9 cellular contexts compared by ENCODE assay signal in genomic region chr6:2861071-2861821, GRCh38. TPM values are rescaled to one million over a fixed set of nuclear protein-coding genes. Genes with fewer than 3 reads are reported as not detected.
DNase-seq lines count a peak whose midpoint lies in the region; ATAC-seq and TF ChIP-seq lines count a peak whose summit lies in the region.
"Had no signal": no experiment of that assay in that cellular context is flagged by ENCODE, and none has a peak within 500 bp of the region (broad histone marks: within the 10 kb centered on the region; RNA-seq: fewer than 3 reads in every experiment).

No MANE protein-coding gene starts in this region.

- H3K9me3 Mint-ChIP-seq in activated CD8-positive, alpha-beta T cell treated with anti-CD3 and anti-CD28 coated beads, Interleukin-2, amount 10 ng/mL, durations not matched to agents 7 days and 5 days (ENCODE audit: insufficient read depth) = peaks cover 4% of the 10 kb centered on the region
- peaks cover 0 to 19% (median 2%) of the 10 kb centered on the region in 11 donors for H3K9me3 Mint-ChIP-seq in naive thymus-derived CD4-positive, alpha-beta T cell

- POLR2A ChIA-PET in HCT116 (lab: Charles Lee) = no interaction called here
- POLR2A ChIA-PET in activated CD8-positive, alpha-beta T cell treated with anti-CD3 and anti-CD28 coated beads, Interleukin-2, amount 10 ng/mL, durations not matched to agents 7 days and 5 days (lab: Charles Lee) = interaction anchor here (0.7 to 2.1 kb wide), 11 partner anchors 10 to 128 kb away, joined by 3 to 24 read pairs (median 4); partner anchors contain the start of gene SERPINB9
- POLR2A ChIA-PET in naive thymus-derived CD4-positive, alpha-beta T cell (lab: Charles Lee) = interaction anchor here (0.7 to 1.9 kb wide), 9 partner anchors 12 to 165 kb away, joined by 3 to 5 read pairs (median 3); partner anchors contain the start of gene SERPINB9

- no peak for TF ChIP-seq RAD21 in HCT116 (IDR thresholded peaks at IDR 0.05; ENCODE audit: low read depth)

- H3K9me2 ChIP-seq in HCT116 (ENCODE audit: insufficient read depth) = no peaks in the 10 kb centered on the region

- H3K27me3 Mint-ChIP-seq in activated CD8-positive, alpha-beta T cell treated with anti-CD3 and anti-CD28 coated beads, Interleukin-2, amount 10 ng/mL, durations not matched to agents 7 days and 5 days (ENCODE audit: low read depth) = no peaks in the 10 kb centered on the region
- no peaks in the 10 kb centered on the region for H3K27me3 Mint-ChIP-seq in naive thymus-derived CD4-positive, alpha-beta T cell

- H3K4me3 Mint-ChIP-seq in activated CD8-positive, alpha-beta T cell treated with anti-CD3 and anti-CD28 coated beads, Interleukin-2, amount 10 ng/mL, durations not matched to agents 7 days and 5 days = peak overlapping the region; percentile 44
- H3K4me3 Mint-ChIP-seq in naive thymus-derived CD4-positive, alpha-beta T cell = peak overlapping the region; percentile 44 to 78 (median 64)

- TF ChIP-seq CTCF in DND-41 (IDR thresholded peaks at IDR 0.05; ENCODE audit: borderline replicate concordance, extremely low read depth, low read length, poor library complexity, severe bottlenecking) = no peak
- TF ChIP-seq CTCF in HCT116 (IDR thresholded peaks at IDR 0.05 in 2 of 3, conservative IDR thresholded peaks at IDR 0.05 in 1 of 3; ENCODE audit: borderline replicate concordance in 1 of 3, insufficient read depth in 1 of 3, low read depth in 2 of 3, low read length in 2 of 3) = no peak

- CTCF ChIA-PET in HCT116 (lab: Charles Lee) = no interaction called here
- CTCF ChIA-PET in activated CD8-positive, alpha-beta T cell treated with anti-CD3 and anti-CD28 coated beads, Interleukin-2, amount 10 ng/mL, durations not matched to agents 7 days and 5 days (lab: Charles Lee) = interaction anchor here (0.7 to 1.6 kb wide), 7 partner anchors 9 to 93 kb away, joined by 3 to 6 read pairs (median 3); no protein-coding TSS in a partner anchor
- CTCF ChIA-PET in naive thymus-derived CD4-positive, alpha-beta T cell (lab: Charles Lee) = interaction anchor here (0.7 to 1.9 kb wide), 5 partner anchors 8 to 128 kb away, joined by 3 to 6 read pairs (median 3); no protein-coding TSS in a partner anchor

- peak; percentile 63 for ATAC-seq in DND-41 (ENCODE audit: insufficient read depth, low read depth)
- no peak for ATAC-seq in HCT116
- no peak for ATAC-seq in activated CD8-positive, alpha-beta T cell treated with anti-CD3 and anti-CD28 coated beads, Interleukin-2, amount 10 ng/mL, durations not matched to agents 7 days and 5 days
- ATAC-seq in naive thymus-derived CD4-positive, alpha-beta T cell = peak; percentile 16

- in situ Hi-C loops in HAP-1 (cut with MboI; ENCODE audit: low sequenced_read_pairs) = no loop called here

- H3K4me1 ChIP-seq in DND-41 (ENCODE audit: insufficient read depth, low read length) = peaks cover 34% of the 10 kb centered on the region
- peaks cover 32 to 57% of the 10 kb centered on the region in 2 experiments for H3K4me1 ChIP-seq in HCT116 (ENCODE audit: control insufficient read depth in 1 of 2, insufficient read depth in 2 of 2, low read length in 2 of 2)
- peaks cover 61 to 64% of the 10 kb centered on the region in 2 donors for H3K4me1 ChIP-seq in naive thymus-derived CD4-positive, alpha-beta T cell (ENCODE audit: control insufficient read depth in 2 of 2, insufficient read depth in 2 of 2, low read length in 2 of 2)
- peaks cover 30% of the 10 kb centered on the region for H3K4me1 ChIP-seq in HAP-1

- H3K27ac ChIP-seq in DND-41 (ENCODE audit: low read length) = peak overlapping the region; percentile 60
- 0 out of 2 replicates have a peak overlapping the region, but pooled peaks have one; percentile 14 for H3K27ac ChIP-seq in HCT116 (ENCODE audit: low read depth, low read length)
- H3K27ac ChIP-seq in naive thymus-derived CD4-positive, alpha-beta T cell (ENCODE audit: low read depth, low read length) = peak overlapping the region; percentile 66
- H3K27ac ChIP-seq: suprapubic skin had no signal

- peaks cover 25% of the 10 kb centered on the region for H3K36me3 Mint-ChIP-seq in activated CD8-positive, alpha-beta T cell treated with anti-CD3 and anti-CD28 coated beads, Interleukin-2, amount 10 ng/mL, durations not matched to agents 7 days and 5 days (ENCODE audit: low read depth)
- peaks cover 0 to 30% (median 0%) of the 10 kb centered on the region in 5 donors for H3K36me3 Mint-ChIP-seq in naive thymus-derived CD4-positive, alpha-beta T cell

- H2AFZ ChIP-seq in DND-41 (ENCODE audit: low read depth, low read length) (peak overlapping the region; percentile 28; the same call in 1 of the 2 replicates), HCT116 (ENCODE audit: low read depth, low read length, poor library complexity, severe bottlenecking) (no peak overlapping the region)

- H3K9ac ChIP-seq in DND-41 (ENCODE audit: low read depth, low read length) = peak overlapping the region; percentile 3; the same call in 1 of the 2 replicates
- H3K9ac ChIP-seq in HCT116 (ENCODE audit: low read length) = no peak overlapping the region

- intact Hi-C loops in HCT116 (cut with micrococcal nuclease) = no loop called here
- intact Hi-C loops in naive thymus-derived CD4-positive, alpha-beta T cell (cut with micrococcal nuclease) = no loop called here

- no peak for TF ChIP-seq POLR2A in HCT116 (IDR thresholded peaks at IDR 0.05; ENCODE audit: borderline replicate concordance, extremely low read depth, insufficient read depth, insufficient read length)

- DNase-seq in DND-41 = peak; percentile 54
- no peak for DNase-seq in HCT116 (ENCODE audit: low read depth, low spot score)
- peak; percentile 57 for DNase-seq in activated CD8-positive, alpha-beta T cell treated with anti-CD3 and anti-CD28 coated beads, Interleukin-2, amount 10 ng/mL, durations not matched to agents 7 days and 5 days
- DNase-seq in naive thymus-derived CD4-positive, alpha-beta T cell = peak in 2 of 9 donors; percentile 32 to 62
- DNase-seq in cerebellar cortex (ENCODE audit: low spot score) = no peak
- DNase-seq in retina = no peak
- no peak for DNase-seq in HAP-1 (ENCODE audit: low spot score in 2 of 2)
- DNase-seq: NCI-H1930 had no signal

- H3K27me3 ChIP-seq in DND-41 (ENCODE audit: insufficient read depth, low read length, poor library complexity) (no peaks in the 10 kb centered on the region), HCT116 (ENCODE audit: insufficient read depth, low read length) (no peaks in the 10 kb centered on the region), HAP-1 (ENCODE audit: low read depth) (no peaks in the 10 kb centered on the region)
- no peaks in the 10 kb centered on the region for H3K27me3 ChIP-seq in naive thymus-derived CD4-positive, alpha-beta T cell (ENCODE audit: control insufficient read depth in 2 of 2, insufficient read depth in 2 of 2, low read length in 2 of 2)
- H3K27me3 ChIP-seq: suprapubic skin had no signal

- H3K4me3 ChIP-seq in DND-41 (ENCODE audit: low read depth in 1 of 2, low read length in 2 of 2) (no peak overlapping the region), HCT116 (replicated peaks in 1 of 2; ENCODE audit: low read depth in 1 of 2, low read length in 2 of 2) (no peak overlapping the region), HAP-1 (no peak overlapping the region)
- H3K4me3 ChIP-seq in naive thymus-derived CD4-positive, alpha-beta T cell (ENCODE audit: low read length) = peak overlapping the region; percentile 7
- H3K4me3 ChIP-seq: suprapubic skin had no signal

- H3K4me1 Mint-ChIP-seq in activated CD8-positive, alpha-beta T cell treated with anti-CD3 and anti-CD28 coated beads, Interleukin-2, amount 10 ng/mL, durations not matched to agents 7 days and 5 days (ENCODE audit: low read depth) = peaks cover 87% of the 10 kb centered on the region
- peaks cover 46 to 90% (median 83%) of the 10 kb centered on the region in 7 donors for H3K4me1 Mint-ChIP-seq in naive thymus-derived CD4-positive, alpha-beta T cell

- BruUV-seq in HCT116 (replicated peaks; lab: Mats Ljungman, UMichigan) = no TSS peak

- RAD21 ChIA-PET in HCT116 (lab: Charles Lee; ENCODE audit: low non-redundant PET in 1 of 2, low total read pairs in 2 of 2, uncharacterized antibody in 2 of 2, unreplicated experiment in 2 of 2) = interaction anchor here in 1 of 2 experiments (0.6 kb wide), 1 partner anchor 48 kb away, joined by 3 read pairs; no protein-coding TSS in a partner anchor

- peak overlapping the region; percentile 89 for H3K27ac Mint-ChIP-seq in activated CD8-positive, alpha-beta T cell treated with anti-CD3 and anti-CD28 coated beads, Interleukin-2, amount 10 ng/mL, durations not matched to agents 7 days and 5 days
- H3K27ac Mint-ChIP-seq in naive thymus-derived CD4-positive, alpha-beta T cell = peak overlapping the region; percentile 90 to 99 (median 97)

- H4K20me1 ChIP-seq in DND-41 (ENCODE audit: insufficient read depth, low read length) (no peaks in the 10 kb centered on the region), HCT116 (ENCODE audit: insufficient read depth) (no peaks in the 10 kb centered on the region)

- H3K79me2 ChIP-seq in DND-41 (ENCODE audit: insufficient read depth, low read length) (no peaks in the 10 kb centered on the region), HCT116 (ENCODE audit: insufficient read depth, low read length) (no peaks in the 10 kb centered on the region)

- H3K9me3 ChIP-seq in DND-41 (ENCODE audit: insufficient read depth, low read length, severe bottlenecking) (no peaks in the 10 kb centered on the region), HCT116 (ENCODE audit: control insufficient read depth in 1 of 2, insufficient read depth in 1 of 2, low read depth in 1 of 2, low read length in 2 of 2) (no peaks in the 10 kb centered on the region), HAP-1 (no peaks in the 10 kb centered on the region)
- H3K9me3 ChIP-seq in naive thymus-derived CD4-positive, alpha-beta T cell (ENCODE audit: control insufficient read depth in 2 of 3, low read length in 3 of 3) = no peaks in the 10 kb centered on the region
- H3K9me3 ChIP-seq: suprapubic skin had no signal

- H3K36me3 ChIP-seq in DND-41 (ENCODE audit: insufficient read depth, low read length) = no peaks in the 10 kb centered on the region
- no peaks in the 10 kb centered on the region for H3K36me3 ChIP-seq in HCT116 (ENCODE audit: control insufficient read depth in 1 of 2, insufficient read depth in 2 of 2, low read length in 2 of 2)
- no peaks in the 10 kb centered on the region for H3K36me3 ChIP-seq in naive thymus-derived CD4-positive, alpha-beta T cell (ENCODE audit: control insufficient read depth in 2 of 3, insufficient read depth in 3 of 3, low read length in 3 of 3)
- H3K36me3 ChIP-seq in HAP-1 (replicated peaks) = no peaks in the 10 kb centered on the region
- H3K36me3 ChIP-seq: suprapubic skin had no signal

- H3K4me2 ChIP-seq in DND-41 (ENCODE audit: insufficient read depth, low read length) (peak overlapping the region; percentile 39; the same call in 1 of the 2 replicates), HCT116 (ENCODE audit: low read length) (no peak overlapping the region)

RNA-seq across cellular contexts. Expression of gene SERPINB1, which starts 19.6 kb away (rescaled TPM):
- 73.2 TPM for total RNA-seq in HCT116 (2021; ENCODE audit: unreplicated experiment)
- polyA plus RNA-seq in HCT116 (2012) = 71.4 and 74.9 TPM in 2 replicates
- total RNA-seq in activated CD8-positive, alpha-beta T cell treated with anti-CD3 and anti-CD28 coated beads, Interleukin-2, amount 10 ng/mL, durations not matched to agents 7 days and 5 days = 10 to 100 TPM; 55.1 to 57.1 TPM
- total RNA-seq in naive thymus-derived CD4-positive, alpha-beta T cell = 100 to 1,000 TPM in 1 of 5 experiments, 10 to 100 TPM in 4; 43.8 to 108 (median 62.5) TPM
- 100 to 1,000 TPM; 129 to 135 TPM for polyA plus RNA-seq in naive thymus-derived CD4-positive, alpha-beta T cell

RNA-seq across cellular contexts. Expression of gene SERPINB9, which starts 41.9 kb away (rescaled TPM):
- 31.5 TPM for total RNA-seq in HCT116 (2021; ENCODE audit: unreplicated experiment)
- polyA plus RNA-seq in HCT116 (2012) = 18.2 and 23.9 TPM in 2 replicates
- 10 to 100 TPM; 36.9 to 38.1 TPM for total RNA-seq in activated CD8-positive, alpha-beta T cell treated with anti-CD3 and anti-CD28 coated beads, Interleukin-2, amount 10 ng/mL, durations not matched to agents 7 days and 5 days
- 10 to 100 TPM; 25.1 to 74.4 (median 52.0) TPM for total RNA-seq in naive thymus-derived CD4-positive, alpha-beta T cell
- polyA plus RNA-seq in naive thymus-derived CD4-positive, alpha-beta T cell = 10 to 100 TPM; 33.1 to 34.1 TPM

Comparison
In these comparisons a context has a peak if more than half of its experiments do, and no peak if none do; other contexts are left out.
1. ATAC-seq: peak in DND-41 (single experiment) and naive thymus-derived CD4-positive, alpha-beta T cell (single experiment); none in HCT116 (single experiment) and activated CD8-positive, alpha-beta T cell treated with anti-CD3 and anti-CD28 coated beads, Interleukin-2, amount 10 ng/mL, durations not matched to agents 7 days and 5 days (single experiment).
2. DNase-seq: peak in DND-41 (single experiment) and activated CD8-positive, alpha-beta T cell treated with anti-CD3 and anti-CD28 coated beads, Interleukin-2, amount 10 ng/mL, durations not matched to agents 7 days and 5 days (single experiment); none in HCT116 (single experiment), cerebellar cortex (single experiment), retina (single experiment) and HAP-1 (0 of 2).
3. H3K27ac ChIP-seq: peak in every context shown above with its lines; median percentile 66 in naive thymus-derived CD4-positive, alpha-beta T cell; 60 in DND-41; 14 in HCT116.